Comparison of ENCODE assay signal across 1 cellular context in genomic region chr1:11649237-11649623, GRCh38.
TF ChIP-seq lines count a peak whose summit lies in the region.

No MANE protein-coding gene starts in this region.

TF ChIP-seq in A549, 52 proteins besides CTCF, POLR2A, EP300 and RAD21:
- no peak for TF ChIP-seq USF2 (IDR thresholded peaks at IDR 0.05)
- TF ChIP-seq, protein P1, sequence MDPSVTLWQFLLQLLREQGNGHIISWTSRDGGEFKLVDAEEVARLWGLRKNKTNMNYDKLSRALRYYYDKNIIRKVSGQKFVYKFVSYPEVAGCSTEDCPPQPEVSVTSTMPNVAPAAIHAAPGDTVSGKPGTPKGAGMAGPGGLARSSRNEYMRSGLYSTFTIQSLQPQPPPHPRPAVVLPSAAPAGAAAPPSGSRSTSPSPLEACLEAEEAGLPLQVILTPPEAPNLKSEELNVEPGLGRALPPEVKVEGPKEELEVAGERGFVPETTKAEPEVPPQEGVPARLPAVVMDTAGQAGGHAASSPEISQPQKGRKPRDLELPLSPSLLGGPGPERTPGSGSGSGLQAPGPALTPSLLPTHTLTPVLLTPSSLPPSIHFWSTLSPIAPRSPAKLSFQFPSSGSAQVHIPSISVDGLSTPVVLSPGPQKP (IDR thresholded peaks at IDR 0.05; ENCODE audit: low read depth, low read length) = no peak
- TF ChIP-seq HDAC2 (IDR thresholded peaks at IDR 0.05) = no peak
- TF ChIP-seq HOXB5 (CRISPR knock-in tag; IDR thresholded peaks at IDR 0.05) = no peak
- TF ChIP-seq FOSL2 (IDR thresholded peaks at IDR 0.05) = no peak
- TF ChIP-seq FOSL2 (CRISPR knock-in tag; IDR thresholded peaks at IDR 0.05) = no peak
- no peak for TF ChIP-seq KDM5A (IDR thresholded peaks at IDR 0.05)
- no peak for TF ChIP-seq HOXB13 (CRISPR knock-in tag; IDR thresholded peaks at IDR 0.05; ENCODE audit: low read depth)
- no peak for TF ChIP-seq CBX2 (IDR thresholded peaks at IDR 0.05; ENCODE audit: borderline replicate concordance, low read depth)
- TF ChIP-seq KDM1A (IDR thresholded peaks at IDR 0.05; ENCODE audit: low read depth) = no peak
- no peak for TF ChIP-seq SMC3 (IDR thresholded peaks at IDR 0.05)
- TF ChIP-seq PHF8 (IDR thresholded peaks at IDR 0.05; ENCODE audit: borderline replicate concordance, low read depth) = no peak
- TF ChIP-seq ATOH8 (CRISPR knock-in tag; IDR thresholded peaks at IDR 0.05; ENCODE audit: low read depth) = no peak
- no peak for TF ChIP-seq HOXA7 (CRISPR knock-in tag; IDR thresholded peaks at IDR 0.05)
- TF ChIP-seq POLR2AphosphoS2 (conservative IDR thresholded peaks at IDR 0.05; ENCODE audit: low read length) = no peak
- TF ChIP-seq SREBF2 (IDR thresholded peaks at IDR 0.05) = no peak
- TF ChIP-seq, protein P2, sequence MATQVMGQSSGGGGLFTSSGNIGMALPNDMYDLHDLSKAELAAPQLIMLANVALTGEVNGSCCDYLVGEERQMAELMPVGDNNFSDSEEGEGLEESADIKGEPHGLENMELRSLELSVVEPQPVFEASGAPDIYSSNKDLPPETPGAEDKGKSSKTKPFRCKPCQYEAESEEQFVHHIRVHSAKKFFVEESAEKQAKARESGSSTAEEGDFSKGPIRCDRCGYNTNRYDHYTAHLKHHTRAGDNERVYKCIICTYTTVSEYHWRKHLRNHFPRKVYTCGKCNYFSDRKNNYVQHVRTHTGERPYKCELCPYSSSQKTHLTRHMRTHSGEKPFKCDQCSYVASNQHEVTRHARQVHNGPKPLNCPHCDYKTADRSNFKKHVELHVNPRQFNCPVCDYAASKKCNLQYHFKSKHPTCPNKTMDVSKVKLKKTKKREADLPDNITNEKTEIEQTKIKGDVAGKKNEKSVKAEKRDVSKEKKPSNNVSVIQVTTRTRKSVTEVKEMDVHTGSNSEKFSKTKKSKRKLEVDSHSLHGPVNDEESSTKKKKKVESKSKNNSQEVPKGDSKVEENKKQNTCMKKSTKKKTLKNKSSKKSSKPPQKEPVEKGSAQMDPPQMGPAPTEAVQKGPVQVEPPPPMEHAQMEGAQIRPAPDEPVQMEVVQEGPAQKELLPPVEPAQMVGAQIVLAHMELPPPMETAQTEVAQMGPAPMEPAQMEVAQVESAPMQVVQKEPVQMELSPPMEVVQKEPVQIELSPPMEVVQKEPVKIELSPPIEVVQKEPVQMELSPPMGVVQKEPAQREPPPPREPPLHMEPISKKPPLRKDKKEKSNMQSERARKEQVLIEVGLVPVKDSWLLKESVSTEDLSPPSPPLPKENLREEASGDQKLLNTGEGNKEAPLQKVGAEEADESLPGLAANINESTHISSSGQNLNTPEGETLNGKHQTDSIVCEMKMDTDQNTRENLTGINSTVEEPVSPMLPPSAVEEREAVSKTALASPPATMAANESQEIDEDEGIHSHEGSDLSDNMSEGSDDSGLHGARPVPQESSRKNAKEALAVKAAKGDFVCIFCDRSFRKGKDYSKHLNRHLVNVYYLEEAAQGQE (IDR thresholded peaks at IDR 0.05) = no peak
- no peak for TF ChIP-seq E2F6 (IDR thresholded peaks at IDR 0.05; ENCODE audit: borderline replicate concordance, low read depth)
- no peak for TF ChIP-seq CHD4 (IDR thresholded peaks at IDR 0.05; ENCODE audit: borderline replicate concordance)
- TF ChIP-seq RFX5 (IDR thresholded peaks at IDR 0.05) = no peak
- no peak for TF ChIP-seq MAZ (IDR thresholded peaks at IDR 0.05; ENCODE audit: borderline replicate concordance, low read depth, low read length)
